8 cellular contexts compared by ENCODE assay signal in genomic region chr13:40664100-40665060, GRCh38. TPM values are rescaled to one million over a fixed set of nuclear protein-coding genes. Genes with fewer than 3 reads are reported as not detected.
DNase-seq lines count a peak whose midpoint lies in the region; ATAC-seq and TF ChIP-seq lines count a peak whose summit lies in the region.

No MANE protein-coding gene starts in this region.

- peak overlapping the region; percentile 96 for H3K4me3 Mint-ChIP-seq in dendritic cell treated with granulocyte-macrophage colony-stimulating factor and Interleukin-4, amounts not matched to agents 40 ng/mL and 50 ng/mL, for 4 days

- peaks cover 57% of the 10 kb centered on the region for H3K4me1 ChIP-seq in lower lobe of right lung

- intact Hi-C loops in dendritic cell treated with granulocyte-macrophage colony-stimulating factor and Interleukin-4, amounts not matched to agents 40 ng/mL and 50 ng/mL, for 4 days (cut with micrococcal nuclease), result loop anchor here (2.0 to 10.0 kb wide), 5 partner anchors 26 to 262 kb away; partner anchors contain the start of gene MRPS31
- intact Hi-C loops in lower lobe of right lung (cut with DNase I), result loop anchor here (10.0 kb wide), 1 partner anchor 70 kb away; no protein-coding TSS in a partner anchor

- POLR2A ChIA-PET in AG04450 (lab: Yijun Ruan, JAX), result no interaction called here

- H3K27me3 Mint-ChIP-seq in dendritic cell treated with granulocyte-macrophage colony-stimulating factor and Interleukin-4, amounts not matched to agents 40 ng/mL and 50 ng/mL, for 4 days, result peaks cover 2% of the 10 kb centered on the region

- H3K9me3 ChIP-seq in AG04450 (ENCODE audit: control insufficient read depth, insufficient read depth, low read length) (peaks cover 7% of the 10 kb centered on the region; the same call in 1 of the 2 replicates), lower lobe of right lung (no peaks in the 10 kb centered on the region)

- H3K4me3 ChIP-seq in AG04450 (ENCODE audit: low read depth, low read length) (peak overlapping the region; percentile 43), lower lobe of right lung (peak overlapping the region; percentile 98)

- DNase-seq in AG04450 (ENCODE audit: low read depth, low spot score), result no peak
- DNase-seq in HuH-7.5 (ENCODE audit: low spot score), result peak; percentile 61
- peak; percentile 68 for DNase-seq in activated CD4-positive, alpha-beta T cell treated with anti-CD3 and anti-CD28 coated beads, Interleukin-2, amount 50 U/mL, for 1 hour
- peak; percentile 90 for DNase-seq in lower lobe of right lung
- peak in 2 of 3 donors; percentile 45 to 55 for DNase-seq in stimulated activated CD4-positive, alpha-beta T cell treated with anti-CD3 and anti-CD28 coated beads, TNF-alpha, amount 100 ng/mL, for 1 hour (ENCODE audit: low read depth in 3 of 3, low spot score in 1 of 3)

- H3K4me1 Mint-ChIP-seq in dendritic cell treated with granulocyte-macrophage colony-stimulating factor and Interleukin-4, amounts not matched to agents 40 ng/mL and 50 ng/mL, for 4 days (ENCODE audit: low read depth), result peaks cover 55% of the 10 kb centered on the region

- CTCF ChIA-PET in AG04450 (lab: Charles Lee), result interaction anchor here (0.6 kb wide), 1 partner anchor 411 kb away, joined by 4 read pairs; no protein-coding TSS in a partner anchor

- no peaks in the 10 kb centered on the region for H3K9me3 Mint-ChIP-seq in dendritic cell treated with granulocyte-macrophage colony-stimulating factor and Interleukin-4, amounts not matched to agents 40 ng/mL and 50 ng/mL, for 4 days

- H3K27me3 ChIP-seq in AG04450 (ENCODE audit: control insufficient read depth, insufficient read depth, low read length) (peaks cover 43% of the 10 kb centered on the region), lower lobe of right lung (ENCODE audit: low read depth) (no peaks in the 10 kb centered on the region)

- H3K36me3 Mint-ChIP-seq in dendritic cell treated with granulocyte-macrophage colony-stimulating factor and Interleukin-4, amounts not matched to agents 40 ng/mL and 50 ng/mL, for 4 days (ENCODE audit: low read depth), result peaks cover 29% of the 10 kb centered on the region

- peak; percentile 26 for ATAC-seq in GM19351 (IDR thresholded peaks at IDR 0.05; ENCODE audit: unreplicated experiment)
- ATAC-seq in lower lobe of right lung, result peak; percentile 79 to 86
- ATAC-seq in HG02884 (IDR thresholded peaks at IDR 0.05; ENCODE audit: unreplicated experiment), result no peak

- no peak for TF ChIP-seq CTCF in AG04450 (IDR thresholded peaks at IDR 0.05; ENCODE audit: low read depth, low read length)
- no peak for TF ChIP-seq CTCF in lower lobe of right lung (IDR thresholded peaks at IDR 0.05)

- peak overlapping the region; percentile 99 for H3K27ac Mint-ChIP-seq in dendritic cell treated with granulocyte-macrophage colony-stimulating factor and Interleukin-4, amounts not matched to agents 40 ng/mL and 50 ng/mL, for 4 days

- no peaks in the 10 kb centered on the region for H3K36me3 ChIP-seq in lower lobe of right lung

- H3K27ac ChIP-seq in AG04450 (ENCODE audit: low read depth, low read length) (no peak overlapping the region), lower lobe of right lung (peak overlapping the region; percentile 99)

RNA-seq across cellular contexts. Expression of gene FOXO1, which starts 2.1 kb away (rescaled TPM):
- polyA plus RNA-seq in AG04450 (2011; rRNA removed), result 0.12 and 0.19 TPM in 2 replicates
- polyA minus RNA-seq in AG04450 (2011; rRNA and poly(A)+ RNA removed), result 0.22 and 0.92 TPM in 2 replicates
- 19.9 TPM for total RNA-seq in lower lobe of right lung
